24 cellular contexts compared by ENCODE assay signal in genomic region chr15:78321786-78322185, GRCh38. TPM values are rescaled to one million over a fixed set of nuclear protein-coding genes. Genes with fewer than 3 reads are reported as not detected.
DNase-seq lines count a peak whose midpoint lies in the region; ATAC-seq and TF ChIP-seq lines count a peak whose summit lies in the region.
"Had no signal": no experiment of that assay in that cellular context is flagged by ENCODE, and none has a peak within 500 bp of the region (broad histone marks: within the 10 kb centered on the region; RNA-seq: fewer than 3 reads in every experiment).

No MANE protein-coding gene starts in this region.

- intact Hi-C loops in lower lobe of right lung (cut with DNase I): no loop called here
- intact Hi-C loops in posterior vena cava (cut with DNase I): loop anchor here (5.0 to 10.0 kb wide), 2 partner anchors 91 to 93 kb away; no protein-coding TSS in a partner anchor

- ATAC-seq in lower lobe of right lung (no peak), HG03469 (IDR thresholded peaks at IDR 0.05; ENCODE audit: unreplicated experiment) (no peak), HG03432 (IDR thresholded peaks at IDR 0.05; ENCODE audit: unreplicated experiment) (no peak)
- ATAC-seq: activated CD8-positive, alpha-beta T cell treated with anti-CD3 and anti-CD28 coated beads, Interleukin-2, amount 10 ng/mL, durations not matched to agents 7 days and 5 days; CD8-positive, alpha-beta T cell; left lung had no signal

- no peaks in the 10 kb centered on the region for H3K36me3 ChIP-seq in HUES48 (ENCODE audit: control insufficient read depth, insufficient read depth, low read length)
- H3K36me3 ChIP-seq in lower lobe of right lung: no peaks in the 10 kb centered on the region
- H3K36me3 ChIP-seq: esophagus squamous epithelium, left lung, tibial nerve had no signal

- TF ChIP-seq CTCF in brain (conservative IDR thresholded peaks at IDR 0.05) (no peak), lower lobe of right lung (IDR thresholded peaks at IDR 0.05) (no peak)

- peaks cover 0 to 3% (median 0%) of the 10 kb centered on the region in 5 experiments for H3K9me3 Mint-ChIP-seq in brain
- H3K9me3 Mint-ChIP-seq: CD8-positive, alpha-beta T cell had no signal

- H3K27me3 ChIP-seq in HUES48 (ENCODE audit: control insufficient read depth, insufficient read depth, low read length): no peaks in the 10 kb centered on the region
- H3K27me3 ChIP-seq in lower lobe of right lung (ENCODE audit: low read depth): no peaks in the 10 kb centered on the region
- H3K27me3 ChIP-seq: esophagus squamous epithelium, left lung, tibial nerve had no signal

- no peak overlapping the region for H3K9ac ChIP-seq in HUES48 (ENCODE audit: low read depth, low read length)

- H3K4me3 Mint-ChIP-seq in brain: peak overlapping the region in 2 of 5 experiments; percentile 57 to 65
- H3K4me3 Mint-ChIP-seq: activated CD8-positive, alpha-beta T cell treated with anti-CD3 and anti-CD28 coated beads, Interleukin-2, amount 10 ng/mL, durations not matched to agents 7 days and 5 days; CD8-positive, alpha-beta T cell had no signal

- H3K27me3 Mint-ChIP-seq in brain: peaks cover 4% of the 10 kb centered on the region

- DNase-seq in lower lobe of right lung: peak; percentile 23
- peak; percentile 76 for DNase-seq in posterior vena cava (ENCODE audit: low spot score)
- no peak for DNase-seq in T-helper 1 cell
- DNase-seq in DMS 273 treated with DMSO at 0.1 percent for 48 hours (lab: John Stamatoyannopoulos, UW): no peak
- DNase-seq: activated CD4-positive, CD25-positive, alpha-beta regulatory T cell; activated CD8-positive, alpha-beta T cell treated with anti-CD3 and anti-CD28 coated beads, Interleukin-2, amount 10 ng/mL, durations not matched to agents 7 days and 5 days; activated naive CD4-positive, alpha-beta T cell; activated T-cell treated with anti-CD3 and anti-CD28 coated beads, Interleukin-2, amount 50 U/mL, for 1 hour; CD8-positive, alpha-beta T cell; central memory CD4-positive, alpha-beta T cell; esophagus squamous epithelium; left lung; NCI-H1048; NCI-H1930; NCI-H226; stimulated activated CD4-positive, alpha-beta T cell treated with anti-CD3 and anti-CD28 coated beads, Interleukin-2, amount 100 ng/mL, for 24 hours; stimulated activated naive CD4-positive, alpha-beta T cell had no signal

- peaks cover 87% of the 10 kb centered on the region for H3K4me1 Mint-ChIP-seq in brain

- no peak overlapping the region for H3K4me3 ChIP-seq in HUES48 (ENCODE audit: low read depth, low read length)
- no peak overlapping the region for H3K4me3 ChIP-seq in lower lobe of right lung
- H3K4me3 ChIP-seq: esophagus squamous epithelium, left lung, tibial nerve had no signal

- peak overlapping the region; percentile 9 to 94 (median 71) for H3K27ac Mint-ChIP-seq in brain
- H3K27ac Mint-ChIP-seq: activated CD8-positive, alpha-beta T cell treated with anti-CD3 and anti-CD28 coated beads, Interleukin-2, amount 10 ng/mL, durations not matched to agents 7 days and 5 days; CD8-positive, alpha-beta T cell had no signal

- H3K4me1 ChIP-seq in HUES48 (ENCODE audit: control insufficient read depth, insufficient read depth, low read length) (peaks cover 20% of the 10 kb centered on the region), lower lobe of right lung (no peaks in the 10 kb centered on the region)
- H3K4me1 ChIP-seq: left lung had no signal

- H3K36me3 Mint-ChIP-seq in brain: no peaks in the 10 kb centered on the region
- H3K36me3 Mint-ChIP-seq: CD8-positive, alpha-beta T cell had no signal

- H3K9me3 ChIP-seq in HUES48 (ENCODE audit: control insufficient read depth, insufficient read depth, low read length) (no peaks in the 10 kb centered on the region), lower lobe of right lung (no peaks in the 10 kb centered on the region)
- H3K9me3 ChIP-seq: esophagus squamous epithelium, left lung, tibial nerve had no signal

- H3K27ac ChIP-seq in HUES48 (ENCODE audit: low read depth, low read length) (peak overlapping the region; percentile 68), lower lobe of right lung (no peak overlapping the region)
- H3K27ac ChIP-seq: esophagus squamous epithelium had no signal

RNA-seq across cellular contexts. Expression of gene CRABP1, which starts 18.4 kb away (rescaled TPM):
- 118 TPM for polyA plus RNA-seq in brain (ENCODE audit: insufficient read depth, low read depth, low replicate concordance)
- total RNA-seq in lower lobe of right lung (not detected), posterior vena cava (not detected)
- total RNA-seq: activated CD8-positive, alpha-beta T cell treated with anti-CD3 and anti-CD28 coated beads, Interleukin-2, amount 10 ng/mL, durations not matched to agents 7 days and 5 days; CD8-positive, alpha-beta T cell; esophagus squamous epithelium; HT1080; left lung; LHCN-M2 had no signal

RNA-seq across cellular contexts. Expression of gene SKIC8, which starts 22.4 kb away (rescaled TPM):
- 50.2 TPM for polyA plus RNA-seq in brain (ENCODE audit: insufficient read depth, low read depth, low replicate concordance)
- total RNA-seq in lower lobe of right lung (44.4 TPM), posterior vena cava (10 to 100 TPM; 35.0 to 36.8 TPM)

RNA-seq across cellular contexts. Expression of gene DNAJA4, which starts 57.4 kb away (rescaled TPM):
- 24.2 TPM for polyA plus RNA-seq in brain (ENCODE audit: insufficient read depth, low read depth, low replicate concordance)
- total RNA-seq in lower lobe of right lung (34.4 TPM), posterior vena cava (10 to 100 TPM; 22.3 to 56.4 TPM)
- total RNA-seq: HT1080, LHCN-M2 had no signal

Comparison
In these comparisons a context has a peak if more than half of its experiments do, and no peak if none do; other contexts are left out.
1. DNase-seq: peak in lower lobe of right lung (single experiment) and posterior vena cava (single experiment); none in T-helper 1 cell (0 of 5) and DMS 273 treated with DMSO at 0.1 percent for 48 hours (single experiment).